Comparison of ENCODE assay signal across 23 cellular contexts in genomic region chr20:25292176-25292891, GRCh38. TPM values are rescaled to one million over a fixed set of nuclear protein-coding genes. Genes with fewer than 3 reads are reported as not detected.
DNase-seq lines count a peak whose midpoint lies in the region; ATAC-seq, FAIRE-seq and TF ChIP-seq lines count a peak whose summit lies in the region.
"Had no signal": no experiment of that assay in that cellular context is flagged by ENCODE, and none has a peak within 500 bp of the region (broad histone marks: within the 10 kb centered on the region; RNA-seq: fewer than 3 reads in every experiment).

No MANE protein-coding gene starts in this region.

- H4K20me1 ChIP-seq in HepG2 (ENCODE audit: insufficient read depth, low read length) (no peaks in the 10 kb centered on the region), astrocyte (ENCODE audit: insufficient read depth, low read length) (peaks cover 40% of the 10 kb centered on the region)

- FAIRE-seq in HepG2 (lab: Jason Lieb, UNC) (no peak), astrocyte (lab: Jason Lieb, UNC) (no peak)

- H3K4me1 Mint-ChIP-seq in astrocyte (ENCODE audit: low read depth, unreplicated experiment): peaks cover 6% of the 10 kb centered on the region
- peaks cover 4% of the 10 kb centered on the region for H3K4me1 Mint-ChIP-seq in activated CD4-positive, alpha-beta T cell treated with anti-CD3 and anti-CD28 coated beads, Interleukin-2, amount 10 ng/mL, durations not matched to agents 7 days and 5 days

- in situ Hi-C loops in HepG2 (cut with HindIII; ENCODE audit: extremely low pct_ligation_motif_present, low pct_unique_long_range_greater_than_20kb): loop anchor here (10.0 kb wide), 1 partner anchor 298 kb away; the partner anchor contains the start of gene APMAP

- intact Hi-C loops in HepG2 (cut with micrococcal nuclease; ENCODE audit: unreplicated experiment) (loop anchor here (5.0 to 10.0 kb wide), 2 partner anchors 102 to 300 kb away; partner anchors contain the start of genes ABHD12 and APMAP), right lobe of liver (cut with DNase I) (loop anchor here in 1 of 2 donors (10.0 kb wide), 2 partner anchors 68 to 158 kb away; no protein-coding TSS in a partner anchor), heart right ventricle (cut with DNase I) (loop anchor here in 5 of 10 donors (5.0 to 10.0 kb wide), 3 partner anchors 98 to 298 kb away; partner anchors contain the start of genes APMAP (in 1 of the 5) and ENTPD6 (in 1 of the 5)), prostate gland (cut with DNase I) (no loop called here)

- TF ChIP-seq RAD21 in HepG2 (CRISPR knock-in tag; IDR thresholded peaks at IDR 0.05): no peak

- H3K27me3 Mint-ChIP-seq in astrocyte (ENCODE audit: low read depth, unreplicated experiment): no peaks in the 10 kb centered on the region
- no peaks in the 10 kb centered on the region for H3K27me3 Mint-ChIP-seq in activated CD4-positive, alpha-beta T cell treated with anti-CD3 and anti-CD28 coated beads, Interleukin-2, amount 10 ng/mL, durations not matched to agents 7 days and 5 days
- H3K27me3 Mint-ChIP-seq: CD8-positive, alpha-beta memory T cell had no signal

- no peak overlapping the region for H3K4me3 Mint-ChIP-seq in astrocyte (ENCODE audit: unreplicated experiment)
- no peak overlapping the region for H3K4me3 Mint-ChIP-seq in activated CD4-positive, alpha-beta T cell treated with anti-CD3 and anti-CD28 coated beads, Interleukin-2, amount 10 ng/mL, durations not matched to agents 7 days and 5 days
- H3K4me3 Mint-ChIP-seq: CD8-positive, alpha-beta memory T cell; HFFc6 had no signal

- DNase-seq in HepG2 (ENCODE audit: low spot score) (no peak), right lobe of liver (no peak), astrocyte (ENCODE audit: low read depth) (no peak), heart right ventricle (no peak), prostate gland (ENCODE audit: low spot score) (no peak), NAMALWA (ENCODE audit: low spot score) (no peak), NCI-H2081 (lab: John Stamatoyannopoulos, UW) (no peak)
- DNase-seq in activated CD4-positive, alpha-beta T cell treated with anti-CD3 and anti-CD28 coated beads, Interleukin-2, amount 10 ng/mL, durations not matched to agents 7 days and 5 days: no peak
- DNase-seq: CD8-positive, alpha-beta memory T cell; DMS53; EL; H7; HFFc6; NCI-H1048; NCI-H1436; NCI-H1930; NCI-H2171; NCI-H446; NCI-H69; Peyer's patch; SHP77 had no signal

- POLR2A ChIA-PET in HepG2 (lab: Yijun Ruan, JAX): interaction anchor here (1.7 kb wide), 1 partner anchor 107 kb away, joined by 8 read pairs; no protein-coding TSS in a partner anchor
- POLR2A ChIA-PET in activated CD4-positive, alpha-beta T cell treated with anti-CD3 and anti-CD28 coated beads, Interleukin-2, amount 10 ng/mL, durations not matched to agents 7 days and 5 days (lab: Charles Lee): no interaction called here

- H3K4me3 ChIP-seq in HepG2 (replicated peaks in 1 of 3; ENCODE audit: insufficient read depth in 1 of 3, low read depth in 2 of 3, low read length in 3 of 3): no peak overlapping the region
- no peak overlapping the region for H3K4me3 ChIP-seq in right lobe of liver
- no peak overlapping the region for H3K4me3 ChIP-seq in astrocyte (ENCODE audit: insufficient read depth, low read depth, low read length)
- no peak overlapping the region for H3K4me3 ChIP-seq in heart right ventricle
- H3K4me3 ChIP-seq in prostate gland: no peak overlapping the region
- H3K4me3 ChIP-seq: Peyer's patch, SK-N-MC had no signal

- H3K36me3 ChIP-seq in HepG2 (replicated peaks in 1 of 2; ENCODE audit: control insufficient read depth in 1 of 2, insufficient read depth in 2 of 2, low read length in 2 of 2) (peaks cover 24 to 35% of the 10 kb centered on the region in 2 experiments), right lobe of liver (no peaks in the 10 kb centered on the region), astrocyte (ENCODE audit: insufficient read depth, low read length) (peaks cover 18% of the 10 kb centered on the region), heart right ventricle (peaks cover 0 to 91% (median 48%) of the 10 kb centered on the region in 9 donors), prostate gland (peaks cover 11 to 42% of the 10 kb centered on the region in 2 donors)

- no peak for ATAC-seq in HepG2
- ATAC-seq in right lobe of liver: no peak
- no peak for ATAC-seq in heart right ventricle

- 98% methylated on average over 21 of the region's 35 CpGs for WGBS in HepG2 (ENCODE audit: low lambda C conversion rate)
- WGBS in right lobe of liver (ENCODE audit: insufficient coverage, low coverage, low lambda C conversion rate, missing lambda C conversion rate): no CpG with 5 or more reads among the region's 35 CpGs
- WGBS in heart right ventricle, 2 donors: 88 to 89% methylated on average over 35 of the region's 35 CpGs
- WGBS in prostate gland: 88% methylated on average over 35 of the region's 35 CpGs

- CTCF ChIA-PET in HepG2 (lab: Yijun Ruan, JAX; ENCODE audit: low intra/inter-chr PET ratio, low total read pairs): interaction anchor here (6.9 kb wide), 1 partner anchor 107 kb away, joined by 157 read pairs; no protein-coding TSS in a partner anchor
- CTCF ChIA-PET in activated CD4-positive, alpha-beta T cell treated with anti-CD3 and anti-CD28 coated beads, Interleukin-2, amount 10 ng/mL, durations not matched to agents 7 days and 5 days (lab: Charles Lee): no interaction called here

- H3K9ac ChIP-seq in HepG2 (ENCODE audit: insufficient read depth, low read depth, low read length): no peak overlapping the region
- no peak overlapping the region for H3K9ac ChIP-seq in astrocyte (ENCODE audit: low read length)
- H3K9ac ChIP-seq: KMS-11 had no signal

- no peaks in the 10 kb centered on the region for H3K9me3 Mint-ChIP-seq in astrocyte (ENCODE audit: unreplicated experiment)
- H3K9me3 Mint-ChIP-seq in activated CD4-positive, alpha-beta T cell treated with anti-CD3 and anti-CD28 coated beads, Interleukin-2, amount 10 ng/mL, durations not matched to agents 7 days and 5 days: no peaks in the 10 kb centered on the region
- H3K9me3 Mint-ChIP-seq: CD8-positive, alpha-beta memory T cell; HFFc6 had no signal

- no peak overlapping the region for H3K27ac ChIP-seq in HepG2 (ENCODE audit: extremely low read length, insufficient read depth, low read length)
- no peak overlapping the region for H3K27ac ChIP-seq in right lobe of liver
- no peak overlapping the region for H3K27ac ChIP-seq in astrocyte (ENCODE audit: low read depth, low read length)
- peak overlapping the region in 7 of 10 donors; percentile 10 to 67 (median 53) for H3K27ac ChIP-seq in heart right ventricle
- peak overlapping the region; percentile 26 to 47 for H3K27ac ChIP-seq in prostate gland
- H3K27ac ChIP-seq: Peyer's patch, SK-N-MC had no signal

- no peak for TF ChIP-seq EP300 in HepG2 (IDR thresholded peaks at IDR 0.05; ENCODE audit: low read depth in 2 of 2, low read length in 2 of 2)
- no peak for TF ChIP-seq EP300 in HepG2 (CRISPR knock-in tag; IDR thresholded peaks at IDR 0.05; ENCODE audit: borderline replicate concordance)

- no peak for TF ChIP-seq CTCF in HepG2 (CRISPR knock-in tag; IDR thresholded peaks at IDR 0.05)
- no peak for TF ChIP-seq CTCF in right lobe of liver (IDR thresholded peaks at IDR 0.05)
- TF ChIP-seq CTCF in astrocyte (IDR thresholded peaks at IDR 0.05; ENCODE audit: insufficient read depth, low read depth, low read length): no peak
- TF ChIP-seq CTCF in heart right ventricle (IDR thresholded peaks at IDR 0.05): no peak
- no peak for TF ChIP-seq CTCF in prostate gland (IDR thresholded peaks at IDR 0.05)

- H3K36me3 Mint-ChIP-seq in astrocyte (ENCODE audit: low read depth, unreplicated experiment): peaks cover 20% of the 10 kb centered on the region
- H3K36me3 Mint-ChIP-seq in activated CD4-positive, alpha-beta T cell treated with anti-CD3 and anti-CD28 coated beads, Interleukin-2, amount 10 ng/mL, durations not matched to agents 7 days and 5 days (ENCODE audit: low read depth): peaks cover 11% of the 10 kb centered on the region

- H3K27me3 ChIP-seq in HepG2 (ENCODE audit: control insufficient read depth in 1 of 2, insufficient read depth in 2 of 2, low read length in 2 of 2): no peaks in the 10 kb centered on the region
- no peaks in the 10 kb centered on the region for H3K27me3 ChIP-seq in right lobe of liver
- H3K27me3 ChIP-seq in astrocyte (ENCODE audit: insufficient read depth, low read length): no peaks in the 10 kb centered on the region
- H3K27me3 ChIP-seq in heart right ventricle: no peaks in the 10 kb centered on the region
- H3K27me3 ChIP-seq in prostate gland (replicated peaks; ENCODE audit: insufficient read depth): no peaks in the 10 kb centered on the region
- H3K27me3 ChIP-seq: Peyer's patch had no signal

- BruUV-seq in HepG2 (replicated peaks; lab: Mats Ljungman, UMichigan): no TSS peak

- H3K4me2 ChIP-seq in HepG2 (ENCODE audit: low read depth, low read length) (no peak overlapping the region), astrocyte (ENCODE audit: low read length) (no peak overlapping the region)
- H3K4me2 ChIP-seq: KMS-11 had no signal

- no peaks in the 10 kb centered on the region for H3K79me2 ChIP-seq in HepG2 (ENCODE audit: insufficient read depth, low read length)
- H3K79me2 ChIP-seq in astrocyte (ENCODE audit: insufficient read depth, low read length): peaks cover 9% of the 10 kb centered on the region

- H3K27ac Mint-ChIP-seq in astrocyte (ENCODE audit: unreplicated experiment): peak overlapping the region; percentile 34
- no peak overlapping the region for H3K27ac Mint-ChIP-seq in activated CD4-positive, alpha-beta T cell treated with anti-CD3 and anti-CD28 coated beads, Interleukin-2, amount 10 ng/mL, durations not matched to agents 7 days and 5 days
- H3K27ac Mint-ChIP-seq: HFFc6 had no signal

- H2AFZ ChIP-seq in HepG2 (ENCODE audit: low read length) (no peak overlapping the region), astrocyte (ENCODE audit: low read depth, low read length) (no peak overlapping the region)

- no peaks in the 10 kb centered on the region for H3K9me3 ChIP-seq in HepG2 (ENCODE audit: low read length)
- H3K9me3 ChIP-seq in right lobe of liver: no peaks in the 10 kb centered on the region
- H3K9me3 ChIP-seq in astrocyte (ENCODE audit: insufficient read depth, low read depth, low read length): no peaks in the 10 kb centered on the region
- H3K9me3 ChIP-seq in heart right ventricle: no peaks in the 10 kb centered on the region
- H3K9me3 ChIP-seq in prostate gland: no peaks in the 10 kb centered on the region
- H3K9me3 ChIP-seq: Peyer's patch had no signal

- TF ChIP-seq POLR2A in HepG2 (IDR thresholded peaks at IDR 0.05; ENCODE audit: insufficient read depth in 1 of 2, low read depth in 2 of 2, low read length in 2 of 2) (peak in 1 of 2 experiments; percentile 0; a peak in 1 of 4 replicates), right lobe of liver (IDR thresholded peaks at IDR 0.05) (no peak), prostate gland (IDR thresholded peaks at IDR 0.05) (no peak)

- H3K4me1 ChIP-seq in HepG2 (ENCODE audit: insufficient read depth, low read length) (0 out of 2 replicates have a peak, but pooled peaks cover 5% of the 10 kb centered on the region), right lobe of liver (no peaks in the 10 kb centered on the region), astrocyte (ENCODE audit: insufficient read depth, low read length) (peaks cover 4% of the 10 kb centered on the region), heart right ventricle (peaks cover 24 to 71% (median 45%) of the 10 kb centered on the region in 9 donors), prostate gland (replicated peaks) (peaks cover 8% of the 10 kb centered on the region)

RNA-seq across cellular contexts. Expression of gene PYGB, which starts 44.4 kb away (rescaled TPM):
- 82.0 and 86.3 TPM in 2 replicates for total RNA-seq in HepG2 (2016; rRNA removed; fragmentation: Illumina TruSeq; extraction: Trizol)
- total RNA-seq in HepG2 (2016; cell fraction: cytosol; rRNA removed; fragmentation: Illumina TruSeq; extraction: Trizol; ENCODE audit: low read depth): 5.4 and 6.5 TPM in 2 replicates
- total RNA-seq in HepG2 (2016; cell fraction: insoluble cytoplasmic fraction; rRNA removed; fragmentation: Illumina TruSeq; extraction: Trizol): 69.1 and 89.6 TPM in 2 replicates
- total RNA-seq in HepG2 (2016; cell fraction: membrane; rRNA removed; fragmentation: Illumina TruSeq; extraction: Trizol): 18.0 and 19.5 TPM in 2 replicates
- 59.8 and 63.0 TPM in 2 replicates for total RNA-seq in HepG2 (2016; cell fraction: nucleus; rRNA removed; fragmentation: Illumina TruSeq; extraction: Trizol)
- 24.2 and 37.5 TPM in 2 replicates for polyA plus RNA-seq in HepG2 (2011; rRNA removed)
- 24.4 and 27.4 TPM in 2 replicates for polyA plus RNA-seq in HepG2 (2011; cell fraction: cytosol; rRNA removed)
- polyA plus RNA-seq in HepG2 (2011; cell fraction: nucleus; rRNA removed): 111 and 112 TPM in 2 replicates
- 26.9 and 46.5 TPM in 2 replicates for polyA plus RNA-seq in HepG2 (2012)
- 3.5 TPM in 2 replicates for polyA plus RNA-seq in HepG2 (2016; cell fraction: cytosol; fragmentation: Illumina TruSeq; extraction: Trizol; ENCODE audit: low read depth)
- 45.7 and 58.6 TPM in 2 replicates for polyA plus RNA-seq in HepG2 (2016; cell fraction: insoluble cytoplasmic fraction; fragmentation: Illumina TruSeq; extraction: Trizol; ENCODE audit: low read depth)
- 7.2 and 9.8 TPM in 2 replicates for polyA plus RNA-seq in HepG2 (2016; cell fraction: membrane; fragmentation: Illumina TruSeq; extraction: Trizol; ENCODE audit: low read depth)
- 79.7 and 85.5 TPM in 2 replicates for polyA plus RNA-seq in HepG2 (2016; cell fraction: nucleus; fragmentation: Illumina TruSeq; extraction: Trizol; ENCODE audit: insufficient read depth, low read depth)
- 26.5 and 80.5 TPM in 2 replicates for polyA minus RNA-seq in HepG2 (2011; rRNA and poly(A)+ RNA removed; ENCODE audit: low replicate concordance)
- polyA minus RNA-seq in HepG2 (2011; cell fraction: cytosol; rRNA and poly(A)+ RNA removed): 36.1 and 38.1 TPM in 2 replicates
- polyA minus RNA-seq in HepG2 (2011; cell fraction: nucleus; rRNA and poly(A)+ RNA removed): 27.9 and 31.3 TPM in 2 replicates
- 10 to 100 TPM in 3 of 6 experiments, 1 to 10 TPM in 3; 6.6 to 27.4 (median 13.2) TPM for total RNA-seq in right lobe of liver
- 199 and 206 TPM in 2 replicates for total RNA-seq in astrocyte
- total RNA-seq in heart right ventricle: 100 to 1,000 TPM; 203 to 462 (median 276) TPM
- polyA plus RNA-seq in heart right ventricle: 100 to 1,000 TPM in 1 of 2 donors, 10 to 100 TPM in 1; 83.1 to 250 TPM
- 100 to 1,000 TPM; 231 to 261 TPM for total RNA-seq in prostate gland
- total RNA-seq in activated CD4-positive, alpha-beta T cell treated with anti-CD3 and anti-CD28 coated beads, Interleukin-2, amount 10 ng/mL, durations not matched to agents 7 days and 5 days: 10 to 100 TPM; 28.7 to 30.2 TPM

Comparison
In these comparisons a context has a peak if more than half of its experiments do, and no peak if none do; other contexts are left out.
1. H3K27ac ChIP-seq: peak in heart right ventricle (7 of 10) and prostate gland (2 of 2); none in HepG2 (single experiment), right lobe of liver (0 of 3) and astrocyte (single experiment).